8 cellular contexts compared by ENCODE assay signal in genomic region chr16:1942810-1943726, GRCh38. TPM values are rescaled to one million over a fixed set of nuclear protein-coding genes. Genes with fewer than 3 reads are reported as not detected.
DNase-seq lines count a peak whose midpoint lies in the region; ATAC-seq, FAIRE-seq and TF ChIP-seq lines count a peak whose summit lies in the region.

TSS of gene MSRB1 (minus strand) at chr16:1943199. CDS start at chr16:1943156, 43 bp downstream.

- TF ChIP-seq POLR2A in HepG2 (IDR thresholded peaks at IDR 0.05; ENCODE audit: insufficient read depth in 1 of 2, low read depth in 2 of 2, low read length in 2 of 2): peak; percentile 95

- H3K4me2 ChIP-seq in BLaER1 treated with 17β-estradiol and CSF1 and Interleukin-3, amounts not matched to agents 10 nM and 100 nM: peak within 1 kb of the TSS; percentile 96 to 100 (median 100)
- H3K4me2 ChIP-seq in HepG2 (ENCODE audit: low read depth, low read length): peak within 1 kb of the TSS; percentile 96

- peaks cover 38 to 65% (median 50%) of the 10 kb centered on the region in 10 experiments for H3K4me1 ChIP-seq in BLaER1 treated with 17β-estradiol and CSF1 and Interleukin-3, amounts not matched to agents 10 nM and 100 nM
- peaks cover 68% of the 10 kb centered on the region for H3K4me1 ChIP-seq in HepG2 (ENCODE audit: insufficient read depth, low read length)

- H3K27ac ChIP-seq in BLaER1 treated with 17β-estradiol and CSF1 and Interleukin-3, amounts not matched to agents 10 nM and 100 nM: peak within 1 kb of the TSS; percentile 52 to 80 (median 71); a peak in 21 of 22 replicates
- peak within 1 kb of the TSS; percentile 96 for H3K27ac ChIP-seq in HepG2 (ENCODE audit: extremely low read length, insufficient read depth, low read length)

- peaks cover 0 to 45% (median 27%) of the 10 kb centered on the region in 11 experiments; a peak in 16 of 22 replicates for H4K20me1 ChIP-seq in BLaER1 treated with 17β-estradiol and CSF1 and Interleukin-3, amounts not matched to agents 10 nM and 100 nM
- no peaks in the 10 kb centered on the region; the same call in 1 of the 2 replicates for H4K20me1 ChIP-seq in HepG2 (ENCODE audit: insufficient read depth, low read length)

- FAIRE-seq in HepG2 (lab: Jason Lieb, UNC): peak; percentile 89

- H3K79me2 ChIP-seq in HepG2 (ENCODE audit: insufficient read depth, low read length): peaks cover 26% of the 10 kb centered on the region

- DNase-seq in NCI-H748 treated with DMSO at 0.1 percent for 48 hours (lab: John Stamatoyannopoulos, UW) (peak; percentile 93), dedifferentiated amniotic fluid mesenchymal stem cell (ENCODE audit: extremely low spot score) (peak; percentile 98), HepG2 (ENCODE audit: low spot score) (peak; percentile 98)
- DNase-seq in activated CD4-positive, alpha-beta T cell treated with anti-CD3 and anti-CD28 coated beads, Interleukin-2, amount 50 U/mL, for 24 hours (ENCODE audit: low read depth in 1 of 2, low spot score in 1 of 2): peak; percentile 97 to 99
- DNase-seq in stimulated activated CD4-positive, alpha-beta T cell treated with anti-CD3 and anti-CD28 coated beads, Interleukin-4, amount 100 ng/mL, for 1 hour: peak; percentile 100

- no peak within 1 kb of the TSS for H2AFZ ChIP-seq in HepG2 (ENCODE audit: low read length)

- H3K36me3 ChIP-seq in BLaER1 treated with 17β-estradiol and CSF1 and Interleukin-3, amounts not matched to agents 10 nM and 100 nM: peaks cover 14 to 28% (median 17%) of the 10 kb centered on the region in 11 experiments
- H3K36me3 ChIP-seq in HepG2 (replicated peaks in 1 of 2; ENCODE audit: control insufficient read depth in 1 of 2, insufficient read depth in 2 of 2, low read length in 2 of 2): peaks cover 7 to 14% of the 10 kb centered on the region in 2 experiments; a peak in 3 of 5 replicates

- peak; percentile 93 for ATAC-seq in GM19372 (IDR thresholded peaks at IDR 0.05; ENCODE audit: low read depth, unreplicated experiment)
- ATAC-seq in HG03558 (IDR thresholded peaks at IDR 0.05; ENCODE audit: extremely low read depth, unreplicated experiment): peak; percentile 72
- ATAC-seq in HepG2: peak; percentile 56

- TF ChIP-seq EP300 in HepG2 (IDR thresholded peaks at IDR 0.05; ENCODE audit: low read depth in 2 of 2, low read length in 2 of 2) (no peak), HepG2 (CRISPR knock-in tag; IDR thresholded peaks at IDR 0.05; ENCODE audit: borderline replicate concordance) (no peak)

- POLR2A ChIA-PET in HepG2 (lab: Yijun Ruan, JAX): interaction anchor here (0.6 to 5.8 kb wide), 15 partner anchors 8 to 963 kb away, joined by 3 to 139 read pairs (median 4); partner anchors contain the start of genes GFER, IGFALS, NDUFB10 and RNF151

- in situ Hi-C loops in HepG2 (cut with HindIII; ENCODE audit: extremely low pct_ligation_motif_present, low pct_unique_long_range_greater_than_20kb): no loop called here

- TF ChIP-seq RAD21 in HepG2 (CRISPR knock-in tag; IDR thresholded peaks at IDR 0.05): no peak

- no TSS peak for BruUV-seq in HepG2 (replicated peaks; lab: Mats Ljungman, UMichigan)

- H3K9me3 ChIP-seq in BLaER1 treated with 17β-estradiol and CSF1 and Interleukin-3, amounts not matched to agents 10 nM and 100 nM (replicated peaks in 1 of 11): no peaks in the 10 kb centered on the region
- no peaks in the 10 kb centered on the region for H3K9me3 ChIP-seq in HepG2 (ENCODE audit: low read length)

- CTCF ChIA-PET in HepG2 (lab: Yijun Ruan, JAX; ENCODE audit: low intra/inter-chr PET ratio, low total read pairs): no interaction called here

- H3K9ac ChIP-seq in BLaER1 treated with 17β-estradiol and CSF1 and Interleukin-3, amounts not matched to agents 10 nM and 100 nM: peak within 1 kb of the TSS; percentile 75 to 88 (median 83)
- peak within 1 kb of the TSS; percentile 90 for H3K9ac ChIP-seq in HepG2 (ENCODE audit: insufficient read depth, low read depth, low read length)

- intact Hi-C loops in HepG2 (cut with micrococcal nuclease; ENCODE audit: unreplicated experiment): no loop called here

- 7% methylated on average over 21 of the region's 77 CpGs for WGBS in HepG2 (ENCODE audit: low lambda C conversion rate)

- peak; percentile 19; the same call in 1 of the 2 replicates for TF ChIP-seq CTCF in HepG2 (CRISPR knock-in tag; IDR thresholded peaks at IDR 0.05)

- H3K4me3 ChIP-seq in BLaER1 treated with 17β-estradiol and CSF1 and Interleukin-3, amounts not matched to agents 10 nM and 100 nM: peak within 1 kb of the TSS; percentile 75 to 95 (median 86)
- H3K4me3 ChIP-seq in HepG2 (replicated peaks in 1 of 3; ENCODE audit: insufficient read depth in 1 of 3, low read depth in 2 of 3, low read length in 3 of 3): peak within 1 kb of the TSS; percentile 93 to 97 (median 96)

- H3K27me3 ChIP-seq in BLaER1 treated with 17β-estradiol and CSF1 and Interleukin-3, amounts not matched to agents 10 nM and 100 nM: peaks cover 0 to 6% (median 0%) of the 10 kb centered on the region in 11 experiments; a peak in 3 of 22 replicates
- H3K27me3 ChIP-seq in HepG2 (ENCODE audit: control insufficient read depth in 1 of 2, insufficient read depth in 2 of 2, low read length in 2 of 2): peaks cover 0 to 5% of the 10 kb centered on the region in 2 experiments; a peak in 1 of 5 replicates

TF ChIP-seq in HepG2, 621 proteins besides CTCF, POLR2A, EP300 and RAD21 (continues in another document):
- TF ChIP-seq ZNF510 (CRISPR knock-in tag; IDR thresholded peaks at IDR 0.05; ENCODE audit: low read depth): peak; percentile 76; the same call in 1 of the 2 replicates
- TF ChIP-seq ESRRA (CRISPR knock-in tag; IDR thresholded peaks at IDR 0.05; ENCODE audit: low read depth): peak; percentile 56; the same call in 1 of the 2 replicates
- TF ChIP-seq ZBTB43 (CRISPR knock-in tag; conservative IDR thresholded peaks at IDR 0.05): 0 out of 2 replicates have a peak, but pooled peaks have one; percentile 29
- TF ChIP-seq WIZ (CRISPR knock-in tag; IDR thresholded peaks at IDR 0.05): no peak
- peak; percentile 92 for TF ChIP-seq MAX (IDR thresholded peaks at IDR 0.05)
- peak; percentile 64; the same call in 1 of the 2 replicates for TF ChIP-seq KLF9 (CRISPR knock-in tag; IDR thresholded peaks at IDR 0.05; ENCODE audit: low read depth)
- TF ChIP-seq TBX2 (CRISPR knock-in tag; IDR thresholded peaks at IDR 0.05; ENCODE audit: borderline replicate concordance): peak; percentile 84
- peak; percentile 57; the same call in 1 of the 2 replicates for TF ChIP-seq NR0B2 (CRISPR knock-in tag; IDR thresholded peaks at IDR 0.05)
- TF ChIP-seq ZBTB25 (CRISPR knock-in tag; IDR thresholded peaks at IDR 0.05): peak; percentile 65; the same call in 1 of the 2 replicates

RNA-seq across cellular contexts. Expression of gene MSRB1, which starts in this region (rescaled TPM):
- 32.1 and 49.0 TPM in 2 replicates for total RNA-seq in HepG2 (2016; rRNA removed; fragmentation: Illumina TruSeq; extraction: Trizol)
- total RNA-seq in HepG2 (2016; cell fraction: cytosol; rRNA removed; fragmentation: Illumina TruSeq; extraction: Trizol; ENCODE audit: low read depth): 17.7 and 18.5 TPM in 2 replicates
- 36.2 and 53.5 TPM in 2 replicates for total RNA-seq in HepG2 (2016; cell fraction: insoluble cytoplasmic fraction; rRNA removed; fragmentation: Illumina TruSeq; extraction: Trizol)
- 40.6 and 47.0 TPM in 2 replicates for total RNA-seq in HepG2 (2016; cell fraction: membrane; rRNA removed; fragmentation: Illumina TruSeq; extraction: Trizol)
- 22.9 and 23.6 TPM in 2 replicates for total RNA-seq in HepG2 (2016; cell fraction: nucleus; rRNA removed; fragmentation: Illumina TruSeq; extraction: Trizol)
- polyA plus RNA-seq in HepG2 (2011; rRNA removed): 75.4 and 84.2 TPM in 2 replicates
- polyA plus RNA-seq in HepG2 (2011; cell fraction: cytosol; rRNA removed): 77.3 and 104 TPM in 2 replicates
- 36.2 and 37.3 TPM in 2 replicates for polyA plus RNA-seq in HepG2 (2011; cell fraction: nucleus; rRNA removed)
- polyA plus RNA-seq in HepG2 (2012): 50.3 and 50.5 TPM in 2 replicates
- 33.2 and 38.6 TPM in 2 replicates for polyA plus RNA-seq in HepG2 (2016; cell fraction: cytosol; fragmentation: Illumina TruSeq; extraction: Trizol; ENCODE audit: low read depth)
- polyA plus RNA-seq in HepG2 (2016; cell fraction: insoluble cytoplasmic fraction; fragmentation: Illumina TruSeq; extraction: Trizol; ENCODE audit: low read depth): 123 and 143 TPM in 2 replicates
- 66.6 and 81.6 TPM in 2 replicates for polyA plus RNA-seq in HepG2 (2016; cell fraction: membrane; fragmentation: Illumina TruSeq; extraction: Trizol; ENCODE audit: low read depth)
- 54.6 and 56.2 TPM in 2 replicates for polyA plus RNA-seq in HepG2 (2016; cell fraction: nucleus; fragmentation: Illumina TruSeq; extraction: Trizol; ENCODE audit: insufficient read depth, low read depth)
- 38.3 and 153 TPM in 2 replicates for polyA minus RNA-seq in HepG2 (2011; rRNA and poly(A)+ RNA removed; ENCODE audit: low replicate concordance)
- 32.5 and 36.9 TPM in 2 replicates for polyA minus RNA-seq in HepG2 (2011; cell fraction: cytosol; rRNA and poly(A)+ RNA removed)
- polyA minus RNA-seq in HepG2 (2011; cell fraction: nucleus; rRNA and poly(A)+ RNA removed): 29.6 and 34.3 TPM in 2 replicates

Comparison
In these comparisons a context has a peak if more than half of its experiments do, and no peak if none do; other contexts are left out.
1. Peak in every context shown above with its lines: DNase-seq, ATAC-seq, H3K4me3 ChIP-seq and H3K27ac ChIP-seq.